ENCODE assay signal across 30 cellular contexts in genomic region chr13:103605546-103606326, GRCh38.
"Had no signal": no experiment of that assay in that cellular context is flagged by ENCODE, and none has a peak within 500 bp of the region (broad histone marks: within the 10 kb centered on the region; RNA-seq: fewer than 3 reads in every experiment).

No MANE protein-coding gene starts in this region.

- DNase-seq: activated CD4-positive, alpha-beta T cell treated with anti-CD3 and anti-CD28 coated beads for 4 hours; activated CD8-positive, alpha-beta memory T cell treated with anti-CD3 and anti-CD28 coated beads, Interleukin-2, amount 50 U/mL, for 4 hours; activated CD8-positive, alpha-beta T cell treated with anti-CD3 and anti-CD28 coated beads for 36 hours; activated gamma-delta T cell treated with Interleukin-2 at 50 U/mL for 16 hours; activated naive CD4-positive, alpha-beta T cell treated with anti-CD3 and anti-CD28 coated beads, Interleukin-2, amount 10 ng/mL, durations not matched to agents 7 days and 5 days; activated naive CD8-positive, alpha-beta T cell treated with anti-CD3 and anti-CD28 coated beads for 36 hours; activated T-cell treated with anti-CD3 and anti-CD28 coated beads, Interleukin-2, amount 50 U/mL, for 72 hours; anterior cingulate cortex; central memory CD4-positive, alpha-beta T cell; KG1; NCI-H1092; NCI-H1417; NCI-H1694; NCI-H2029; NCI-H2107; NCI-H2171 treated with DMSO at 0.1 percent for 48 hours; NCI-H345; NCI-H510A; NCI-H526 treated with DMSO at 0.1 percent for 48 hours; NK-92 treated with Interleukin-12 subunit alpha and Interleukin-12 subunit beta, amount 100 ng/mL, for 24 hours; OCI-M1; SIG-M5; T-cell; T-helper 2 cell; T1000 had no signal

- H3K27ac ChIP-seq: SK-N-MC, VCaP had no signal

- FAIRE-seq: bronchial epithelial cell, TTC549 had no signal

- ATAC-seq: activated CD8-positive, alpha-beta T cell treated with anti-CD3 and anti-CD28 coated beads for 36 hours; activated T-cell treated with anti-CD3 and anti-CD28 coated beads, Interleukin-2, amount 50 U/mL, for 72 hours; Panc1; T-cell had no signal
